13 cellular contexts compared by ENCODE assay signal in the genomic region with DNA sequence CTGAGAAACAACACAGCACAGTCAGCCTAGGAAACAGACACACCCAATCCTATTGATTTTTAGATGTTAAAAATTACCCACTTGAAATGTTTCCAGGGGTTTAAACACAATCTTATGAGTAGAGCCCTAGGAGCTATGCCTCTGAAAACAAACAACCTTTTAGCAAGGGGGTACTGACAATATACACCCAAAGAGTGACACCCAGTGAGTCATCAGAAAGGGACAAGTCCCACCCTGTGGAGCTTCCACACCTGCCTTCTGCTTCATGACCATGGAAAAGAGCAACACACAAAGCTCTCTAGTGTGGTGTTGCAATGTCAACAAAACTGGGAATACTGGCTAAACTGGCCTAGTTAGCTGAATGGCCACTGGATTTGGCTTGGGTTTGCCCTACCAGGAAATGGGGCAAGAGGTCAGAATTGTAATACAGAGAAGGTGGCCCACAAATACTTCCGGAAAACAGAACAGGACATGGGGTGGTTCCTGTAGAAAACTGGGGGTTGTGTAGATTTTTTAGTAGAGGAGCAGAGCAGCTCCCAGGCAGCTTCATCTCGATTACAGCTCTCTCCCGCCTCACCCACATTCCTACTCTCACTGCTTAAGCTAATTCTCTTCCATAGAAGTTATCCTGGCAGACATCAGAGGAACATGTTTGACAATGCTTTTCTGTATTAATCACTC.
DNase-seq lines count a peak whose midpoint lies in the region; ATAC-seq lines count a peak whose summit lies in the region.
"Had no signal": no experiment of that assay in that cellular context is flagged by ENCODE, and none has a peak within 500 bp of the region (broad histone marks: within the 10 kb centered on the region; RNA-seq: fewer than 3 reads in every experiment).

No MANE protein-coding gene starts in this region.

- H3K27me3 ChIP-seq in subcutaneous abdominal adipose tissue (ENCODE audit: control insufficient read depth in 5 of 5, insufficient read depth in 4 of 5, low read length in 5 of 5) = no peaks in the 10 kb centered on the region
- H3K27me3 ChIP-seq: ascending aorta, gastrocnemius medialis had no signal

- H3K4me1 ChIP-seq in subcutaneous abdominal adipose tissue (ENCODE audit: control insufficient read depth in 5 of 5, insufficient read depth in 5 of 5, low read length in 5 of 5) = peaks cover 0 to 31% (median 24%) of the 10 kb centered on the region in 5 donors

- no peak for ATAC-seq in HG03521 (IDR thresholded peaks at IDR 0.05; ENCODE audit: unreplicated experiment)
- no peak for ATAC-seq in HG03280 (IDR thresholded peaks at IDR 0.05; ENCODE audit: unreplicated experiment)
- no peak for ATAC-seq in GM19455 (IDR thresholded peaks at IDR 0.05; ENCODE audit: unreplicated experiment)
- ATAC-seq: gastrocnemius medialis, K562, Right ventricle myocardium inferior had no signal

- no peaks in the 10 kb centered on the region for H3K36me3 ChIP-seq in subcutaneous abdominal adipose tissue (ENCODE audit: control insufficient read depth in 5 of 5, insufficient read depth in 5 of 5, low read length in 5 of 5)
- H3K36me3 ChIP-seq: ascending aorta, gastrocnemius medialis had no signal

- peak overlapping the region; percentile 34 for H3K27ac ChIP-seq in subcutaneous abdominal adipose tissue (ENCODE audit: low read depth, low read length)
- H3K27ac ChIP-seq: ascending aorta had no signal

- H3K9me3 ChIP-seq in subcutaneous abdominal adipose tissue (ENCODE audit: control insufficient read depth in 5 of 5, low read length in 5 of 5) = no peaks in the 10 kb centered on the region
- H3K9me3 ChIP-seq: ascending aorta, gastrocnemius medialis had no signal

- peak overlapping the region in 1 of 5 donors; percentile 41 for H3K9ac ChIP-seq in subcutaneous abdominal adipose tissue (ENCODE audit: low read length in 5 of 5)

- DNase-seq in HuH-7 (ENCODE audit: low spot score) = peak; percentile 20
- peak; percentile 86 for DNase-seq in NCI-H774 (lab: John Stamatoyannopoulos, UW)
- DNase-seq in iPS-NIHi11 (ENCODE audit: low spot score) = peak; percentile 30
- DNase-seq in activated CD4-positive, alpha-beta T cell treated with anti-CD3 and anti-CD28 coated beads for 1 hour = no peak
- DNase-seq: gastrocnemius medialis; stimulated activated CD4-positive, alpha-beta T cell treated with anti-CD3 and anti-CD28 coated beads, Interleukin-4, amount 100 ng/mL, for 4 hours had no signal

- no peak overlapping the region for H3K4me3 ChIP-seq in subcutaneous abdominal adipose tissue (ENCODE audit: low read depth in 1 of 5, low read length in 5 of 5)
- H3K4me3 ChIP-seq: ascending aorta, gastrocnemius medialis, K562 had no signal
